ENCODE assay signal across 8 cellular contexts in the genomic region with DNA sequence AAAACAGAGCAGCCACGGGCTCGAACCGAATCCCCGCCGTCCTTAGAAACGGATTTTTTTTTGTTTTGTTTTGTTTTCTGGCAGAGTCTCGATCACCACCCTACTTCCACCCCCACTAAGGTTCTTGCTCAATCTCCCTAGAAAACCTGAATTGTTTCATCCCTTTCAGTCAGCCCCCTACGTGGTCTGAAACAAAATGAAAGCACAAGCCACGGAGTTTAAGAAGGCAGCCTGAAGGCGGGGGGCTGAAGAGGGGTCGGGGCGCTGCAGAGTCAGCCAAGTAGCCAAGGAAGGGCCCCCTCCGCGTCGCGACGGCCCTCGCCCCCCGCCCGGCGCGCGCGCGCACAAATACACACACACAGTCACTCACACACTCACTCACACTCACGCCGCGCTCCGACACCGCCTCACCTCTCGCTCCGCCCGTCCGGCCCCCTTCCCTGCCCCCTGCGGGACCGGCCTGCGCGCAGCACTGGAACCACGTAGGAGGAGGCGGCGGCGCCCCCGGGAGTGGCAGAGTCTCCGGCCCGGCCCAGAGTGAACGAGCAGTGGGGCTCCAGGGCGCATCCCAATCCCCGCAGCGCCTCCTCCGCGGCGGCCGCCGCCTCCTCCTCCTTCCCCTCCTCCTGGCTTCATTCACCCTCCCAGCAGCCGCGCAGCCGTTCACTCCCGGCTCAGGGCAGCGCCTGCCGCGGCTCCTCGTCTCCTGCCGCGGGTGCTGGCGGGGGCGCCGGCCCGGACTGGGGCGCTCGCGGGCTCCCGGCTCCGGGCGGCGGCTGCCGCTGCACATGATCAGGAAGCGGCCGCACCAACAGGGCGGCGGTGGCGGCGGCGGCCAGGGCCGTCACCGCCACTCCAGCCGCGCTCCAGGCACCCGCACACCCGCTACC. TPM values are rescaled to one million over a fixed set of nuclear protein-coding genes. Genes with fewer than 3 reads are reported as not detected.
DNase-seq lines count a peak whose midpoint lies in the region; ATAC-seq and TF ChIP-seq lines count a peak whose summit lies in the region.

No MANE protein-coding gene starts in this region.

- H3K36me3 ChIP-seq in colonic mucosa: no peaks in the 10 kb centered on the region

- TF ChIP-seq CTCF in GM12874 (IDR thresholded peaks at IDR 0.05; ENCODE audit: insufficient read depth, low read depth, low read length): 0 out of 2 replicates have a peak, but pooled peaks have one; percentile 9
- no peak for TF ChIP-seq CTCF in colonic mucosa (IDR thresholded peaks at IDR 0.05)

- intact Hi-C loops in colonic mucosa (cut with DNase I): loop anchor here (5.0 kb wide), 2 partner anchors 353 to 428 kb away; no protein-coding TSS in a partner anchor

- peak overlapping the region; percentile 91 to 97 for H3K9ac ChIP-seq in colonic mucosa (ENCODE audit: low read depth in 2 of 2, low read length in 2 of 2)

- peak overlapping the region; percentile 80 for H3K4me3 ChIP-seq in colonic mucosa

- no peaks in the 10 kb centered on the region for H3K27me3 ChIP-seq in colonic mucosa

- peak overlapping the region; percentile 97 for H3K27ac ChIP-seq in colonic mucosa

- ATAC-seq in HG02642 (IDR thresholded peaks at IDR 0.05; ENCODE audit: poor library complexity, unreplicated experiment) (peak; percentile 53), left lobe of liver (peak; percentile 72)

- H3K9me3 ChIP-seq in colonic mucosa: no peaks in the 10 kb centered on the region

- peaks cover 16% of the 10 kb centered on the region for H3K4me1 ChIP-seq in colonic mucosa

- DNase-seq in NCI-H2227 (lab: John Stamatoyannopoulos, UW; ENCODE audit: unreplicated experiment): peak; percentile 45
- peak; percentile 78 for DNase-seq in activated CD4-positive, alpha-beta T cell treated with anti-CD3 and anti-CD28 coated beads for 48 hours
- peak; percentile 92 for DNase-seq in colonic mucosa
- DNase-seq in left lobe of liver (ENCODE audit: low spot score): peak; percentile 96
- DNase-seq in stimulated activated CD4-positive, alpha-beta T cell treated with anti-CD3 and anti-CD28 coated beads, Interleukin-1b, Interleukin-23, amount 100 ng/mL, for 48 hours: peak; percentile 65
- DNase-seq in NCI-H187 treated with DMSO at 0.1 percent for 48 hours (lab: John Stamatoyannopoulos, UW): no peak

RNA-seq across cellular contexts. Expression of gene ATXN1, which starts 1.4 kb away (rescaled TPM):
- total RNA-seq in colonic mucosa (10 to 100 TPM; 24.5 to 41.9 TPM), left lobe of liver (29.5 TPM)
